In the genomic region with DNA sequence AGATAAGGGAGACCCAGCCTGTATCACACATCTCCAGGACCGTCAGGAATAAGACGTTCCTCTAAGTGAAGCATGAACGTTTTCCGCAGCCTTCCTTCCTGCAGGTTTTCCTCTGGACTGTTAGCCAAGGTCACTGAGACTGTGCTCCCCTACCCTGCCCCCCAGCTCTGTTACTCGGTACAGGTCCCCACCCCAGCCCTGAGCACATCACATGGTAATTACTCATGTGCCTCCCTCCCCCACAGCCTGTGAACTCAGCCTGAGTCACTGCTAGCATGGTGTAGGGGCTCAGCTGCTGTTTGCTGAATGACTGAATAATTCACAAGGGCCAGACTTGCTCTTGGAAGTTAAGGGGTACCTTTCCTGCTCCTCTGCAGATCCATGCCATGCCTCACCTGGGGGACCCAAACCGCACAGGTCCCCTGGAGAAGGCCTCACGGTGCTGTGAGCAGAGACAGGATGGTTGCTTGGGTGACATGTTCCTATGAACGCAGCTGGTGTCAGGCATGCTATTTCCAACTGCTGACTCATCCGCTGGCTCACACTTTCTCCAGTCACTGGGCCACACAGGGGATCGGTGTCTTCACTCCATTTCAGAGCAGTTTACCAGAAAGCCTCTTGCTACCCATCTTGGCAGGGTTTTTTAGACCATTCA, we compare ENCODE assay signal across 7 cellular contexts.
DNase-seq lines count a peak whose midpoint lies in the region; ATAC-seq and TF ChIP-seq lines count a peak whose summit lies in the region.

No MANE protein-coding gene starts in this region.

- ATAC-seq in GM21786 (IDR thresholded peaks at IDR 0.05; ENCODE audit: unreplicated experiment), result peak; percentile 49
- ATAC-seq in activated T-helper 17 cell treated with anti-CD3 and anti-CD28 coated beads, Interleukin-2, amount 50 U/mL, for 72 hours (replicated peaks), result peak; percentile 96

- H3K27me3 ChIP-seq in prostate gland (replicated peaks; ENCODE audit: insufficient read depth), result no peaks in the 10 kb centered on the region
- no peaks in the 10 kb centered on the region for H3K27me3 ChIP-seq in uterus

- peak overlapping the region; percentile 74 for H3K27ac Mint-ChIP-seq in activated T-helper 17 cell treated with anti-CD3 and anti-CD28 coated beads, Interleukin-2, amount 50 U/mL, for 72 hours
- no peak overlapping the region for H3K27ac Mint-ChIP-seq in mesothelial cell of epicardium

- no peaks in the 10 kb centered on the region for H3K27me3 Mint-ChIP-seq in activated T-helper 17 cell treated with anti-CD3 and anti-CD28 coated beads, Interleukin-2, amount 50 U/mL, for 72 hours
- no peaks in the 10 kb centered on the region for H3K27me3 Mint-ChIP-seq in mesothelial cell of epicardium (ENCODE audit: low read depth)

- intact Hi-C loops in prostate gland (cut with DNase I), result no loop called here
- intact Hi-C loops in uterus (cut with DNase I; ENCODE audit: low total_unique reads), result no loop called here

- H3K36me3 ChIP-seq in prostate gland (no peaks in the 10 kb centered on the region), uterus (no peaks in the 10 kb centered on the region)

- DNase-seq in OCI-M1 (lab: John Stamatoyannopoulos, UW) (peak; percentile 83), foreskin fibroblast (peak; percentile 96 to 98), prostate gland (ENCODE audit: low spot score) (no peak), uterus (peak; percentile 85 to 91), mesothelial cell of epicardium (ENCODE audit: low spot score in 2 of 2, unreplicated experiment in 2 of 2) (no peak)

- H3K9me3 Mint-ChIP-seq in activated T-helper 17 cell treated with anti-CD3 and anti-CD28 coated beads, Interleukin-2, amount 50 U/mL, for 72 hours, result no peaks in the 10 kb centered on the region
- no peaks in the 10 kb centered on the region for H3K9me3 Mint-ChIP-seq in mesothelial cell of epicardium

- peaks cover 23% of the 10 kb centered on the region for H3K4me1 Mint-ChIP-seq in activated T-helper 17 cell treated with anti-CD3 and anti-CD28 coated beads, Interleukin-2, amount 50 U/mL, for 72 hours
- H3K4me1 Mint-ChIP-seq in mesothelial cell of epicardium, result no peaks in the 10 kb centered on the region

- H3K27ac ChIP-seq in prostate gland (peak overlapping the region; percentile 28 to 53), uterus (peak overlapping the region; percentile 80 to 81)

- WGBS in prostate gland, result 51% methylated on average over 10 of the region's 10 CpGs

- H3K9me3 ChIP-seq in prostate gland (no peaks in the 10 kb centered on the region), uterus (no peaks in the 10 kb centered on the region)

- no peak for TF ChIP-seq CTCF in foreskin fibroblast (IDR thresholded peaks at IDR 0.05; ENCODE audit: low read depth, low read length)
- no peak for TF ChIP-seq CTCF in prostate gland (IDR thresholded peaks at IDR 0.05)
- no peak for TF ChIP-seq CTCF in uterus (IDR thresholded peaks at IDR 0.05)
- no peak for TF ChIP-seq CTCF in mesothelial cell of epicardium (IDR thresholded peaks at IDR 0.05; ENCODE audit: unreplicated experiment)

- H3K4me3 ChIP-seq in foreskin fibroblast (ENCODE audit: low read depth in 1 of 2, low read length in 2 of 2) (peak overlapping the region; percentile 15 to 28), prostate gland (no peak overlapping the region), uterus (no peak overlapping the region)

- H3K4me3 Mint-ChIP-seq in activated T-helper 17 cell treated with anti-CD3 and anti-CD28 coated beads, Interleukin-2, amount 50 U/mL, for 72 hours, result peak overlapping the region; percentile 56
- H3K4me3 Mint-ChIP-seq in mesothelial cell of epicardium, result no peak overlapping the region

- no peaks in the 10 kb centered on the region for H3K36me3 Mint-ChIP-seq in activated T-helper 17 cell treated with anti-CD3 and anti-CD28 coated beads, Interleukin-2, amount 50 U/mL, for 72 hours (ENCODE audit: low read depth)
- no peaks in the 10 kb centered on the region for H3K36me3 Mint-ChIP-seq in mesothelial cell of epicardium

- TF ChIP-seq POLR2A in prostate gland (IDR thresholded peaks at IDR 0.05) (no peak), uterus (IDR thresholded peaks at IDR 0.05) (no peak)

- no peaks in the 10 kb centered on the region for H3K4me1 ChIP-seq in prostate gland (replicated peaks)
- peaks cover 4 to 12% of the 10 kb centered on the region in 2 donors for H3K4me1 ChIP-seq in uterus

Comparison
In these comparisons a context has a peak if more than half of its experiments do, and no peak if none do; other contexts are left out.
1. DNase-seq: peak in OCI-M1 (single experiment), foreskin fibroblast (2 of 2) and uterus (2 of 2); none in prostate gland (single experiment) and mesothelial cell of epicardium (0 of 2).
2. H3K4me3 ChIP-seq: peak in foreskin fibroblast (2 of 2); none in prostate gland (0 of 2) and uterus (0 of 2).